In genomic region chr4:2785613-2786012, GRCh38 we compare ENCODE assay signal across 11 cellular contexts.
DNase-seq lines count a peak whose midpoint lies in the region; ATAC-seq and TF ChIP-seq lines count a peak whose summit lies in the region.
"Had no signal": no experiment of that assay in that cellular context is flagged by ENCODE, and none has a peak within 500 bp of the region (broad histone marks: within the 10 kb centered on the region; RNA-seq: fewer than 3 reads in every experiment).

No MANE protein-coding gene starts in this region.

- TF ChIP-seq CTCF in coronary artery (IDR thresholded peaks at IDR 0.05) = no peak

- H3K4me3 Mint-ChIP-seq in activated naive CD4-positive, alpha-beta T cell treated with anti-CD3 and anti-CD28 coated beads, Interleukin-2, amount 10 ng/mL, durations not matched to agents 7 days and 5 days = no peak overlapping the region
- H3K4me3 Mint-ChIP-seq in stimulated activated naive CD8-positive, alpha-beta T cell treated with anti-CD3 and anti-CD28 coated beads, Interleukin-15, Interleukin-2, amounts not matched to agents 100 ng/mL and 50 ng/mL, for 24 hours = no peak overlapping the region
- H3K4me3 Mint-ChIP-seq: H9 had no signal

- H3K27ac ChIP-seq in coronary artery = no peak overlapping the region

- peaks cover 38% of the 10 kb centered on the region for H3K27me3 Mint-ChIP-seq in activated naive CD4-positive, alpha-beta T cell treated with anti-CD3 and anti-CD28 coated beads, Interleukin-2, amount 10 ng/mL, durations not matched to agents 7 days and 5 days
- no peaks in the 10 kb centered on the region for H3K27me3 Mint-ChIP-seq in stimulated activated naive CD8-positive, alpha-beta T cell treated with anti-CD3 and anti-CD28 coated beads, Interleukin-15, Interleukin-2, amounts not matched to agents 100 ng/mL and 50 ng/mL, for 24 hours

- peaks cover 16% of the 10 kb centered on the region for H3K9me3 Mint-ChIP-seq in activated naive CD4-positive, alpha-beta T cell treated with anti-CD3 and anti-CD28 coated beads, Interleukin-2, amount 10 ng/mL, durations not matched to agents 7 days and 5 days
- H3K9me3 Mint-ChIP-seq in stimulated activated naive CD8-positive, alpha-beta T cell treated with anti-CD3 and anti-CD28 coated beads, Interleukin-15, Interleukin-2, amounts not matched to agents 100 ng/mL and 50 ng/mL, for 24 hours = peaks cover 12% of the 10 kb centered on the region

- peaks cover 43% of the 10 kb centered on the region for H3K4me1 Mint-ChIP-seq in activated naive CD4-positive, alpha-beta T cell treated with anti-CD3 and anti-CD28 coated beads, Interleukin-2, amount 10 ng/mL, durations not matched to agents 7 days and 5 days
- peaks cover 52% of the 10 kb centered on the region for H3K4me1 Mint-ChIP-seq in stimulated activated naive CD8-positive, alpha-beta T cell treated with anti-CD3 and anti-CD28 coated beads, Interleukin-15, Interleukin-2, amounts not matched to agents 100 ng/mL and 50 ng/mL, for 24 hours (ENCODE audit: low read depth)

- H3K27ac Mint-ChIP-seq in activated naive CD4-positive, alpha-beta T cell treated with anti-CD3 and anti-CD28 coated beads, Interleukin-2, amount 10 ng/mL, durations not matched to agents 7 days and 5 days = peak overlapping the region; percentile 84
- H3K27ac Mint-ChIP-seq in stimulated activated naive CD8-positive, alpha-beta T cell treated with anti-CD3 and anti-CD28 coated beads, Interleukin-15, Interleukin-2, amounts not matched to agents 100 ng/mL and 50 ng/mL, for 24 hours = peak overlapping the region; percentile 45
- H3K27ac Mint-ChIP-seq: H9 had no signal

- ATAC-seq in HG02623 (IDR thresholded peaks at IDR 0.05; ENCODE audit: unreplicated experiment) = no peak

- no peak overlapping the region for H3K4me3 ChIP-seq in coronary artery
- H3K4me3 ChIP-seq: adrenal gland had no signal

- CTCF ChIA-PET in activated naive CD4-positive, alpha-beta T cell treated with anti-CD3 and anti-CD28 coated beads, Interleukin-2, amount 10 ng/mL, durations not matched to agents 7 days and 5 days (lab: Charles Lee) = interaction anchor here (0.8 to 1.4 kb wide), 4 partner anchors 19 to 168 kb away, joined by 3 to 4 read pairs (median 3); no protein-coding TSS in a partner anchor

- DNase-seq in activated naive CD4-positive, alpha-beta T cell treated with anti-CD3 and anti-CD28 coated beads, Interleukin-2, amount 10 ng/mL, durations not matched to agents 7 days and 5 days = peak; percentile 62
- DNase-seq in activated naive CD4-positive, alpha-beta T cell treated with anti-CD3 and anti-CD28 coated beads, Interleukin-2, amount 50 U/mL, for 16 hours = no peak
- DNase-seq in NOMO-1 treated with dmso at 0.1 percent for 144 hours (lab: John Stamatoyannopoulos, UW; ENCODE audit: unreplicated experiment) (peak; percentile 86), coronary artery (ENCODE audit: low spot score) (peak; percentile 24), NCI-H1694 (lab: John Stamatoyannopoulos, UW) (no peak), NCI-H526 treated with DMSO at 0.1 percent for 48 hours (lab: John Stamatoyannopoulos, UW) (no peak)
- DNase-seq: H9, small intestine had no signal

- H3K36me3 Mint-ChIP-seq in activated naive CD4-positive, alpha-beta T cell treated with anti-CD3 and anti-CD28 coated beads, Interleukin-2, amount 10 ng/mL, durations not matched to agents 7 days and 5 days = peaks cover 7% of the 10 kb centered on the region
- H3K36me3 Mint-ChIP-seq in stimulated activated naive CD8-positive, alpha-beta T cell treated with anti-CD3 and anti-CD28 coated beads, Interleukin-15, Interleukin-2, amounts not matched to agents 100 ng/mL and 50 ng/mL, for 24 hours (ENCODE audit: low read depth) = no peaks in the 10 kb centered on the region

Comparison
In these comparisons a context has a peak if more than half of its experiments do, and no peak if none do; other contexts are left out.
1. DNase-seq: peak in activated naive CD4-positive, alpha-beta T cell treated with anti-CD3 and anti-CD28 coated beads, Interleukin-2, amount 10 ng/mL, durations not matched to agents 7 days and 5 days (single experiment), NOMO-1 treated with dmso at 0.1 percent for 144 hours (single experiment) and coronary artery (single experiment); none in activated naive CD4-positive, alpha-beta T cell treated with anti-CD3 and anti-CD28 coated beads, Interleukin-2, amount 50 U/mL, for 16 hours (single experiment), NCI-H1694 (single experiment) and NCI-H526 treated with DMSO at 0.1 percent for 48 hours (single experiment).